15 cellular contexts compared by ENCODE assay signal in the genomic region with DNA sequence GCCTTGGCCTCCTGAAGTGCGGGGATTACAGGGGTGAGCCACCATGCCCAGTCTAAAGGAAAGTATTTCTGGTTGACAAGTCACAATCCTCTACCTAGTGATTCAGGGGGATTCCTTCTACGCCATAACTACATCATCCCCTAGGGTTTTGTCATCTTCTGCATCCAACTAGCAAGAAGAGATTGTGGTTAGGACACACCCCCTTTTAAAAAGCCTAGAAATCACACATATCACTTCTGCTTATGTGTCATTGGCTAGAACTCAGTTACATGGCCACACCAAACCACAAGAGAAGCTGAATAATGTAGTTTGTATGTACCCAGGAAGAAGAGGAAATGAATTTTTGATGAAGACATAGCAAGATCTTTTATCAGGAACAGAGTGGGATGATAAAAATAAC. TPM values are rescaled to one million over a fixed set of nuclear protein-coding genes. Genes with fewer than 3 reads are reported as not detected.
DNase-seq lines count a peak whose midpoint lies in the region; ATAC-seq and TF ChIP-seq lines count a peak whose summit lies in the region.
"Had no signal": no experiment of that assay in that cellular context is flagged by ENCODE, and none has a peak within 500 bp of the region (broad histone marks: within the 10 kb centered on the region; RNA-seq: fewer than 3 reads in every experiment).

No MANE protein-coding gene starts in this region.

- peak; percentile 83 for ATAC-seq in GM19351 (IDR thresholded peaks at IDR 0.05; ENCODE audit: unreplicated experiment)
- ATAC-seq in stimulated activated effector memory CD8-positive, alpha-beta T cell treated with anti-CD3 and anti-CD28 coated beads, Interleukin-12 subunit alpha, Interleukin-12 subunit beta, amount 100 ng/mL, for 72 hours: peak; percentile 91
- no peak for ATAC-seq in HG03457 (IDR thresholded peaks at IDR 0.05; ENCODE audit: unreplicated experiment)
- ATAC-seq: GM23338 had no signal

- no peak for TF ChIP-seq POLR2A in NB4 (IDR thresholded peaks at IDR 0.05; ENCODE audit: extremely low read depth, insufficient read length)

- TF ChIP-seq CTCF in NB4 (IDR thresholded peaks at IDR 0.05; ENCODE audit: low read depth, low read length) (no peak), chondrocyte (IDR thresholded peaks at IDR 0.05) (no peak)

- DNase-seq in NB4 (ENCODE audit: low read depth): peak; percentile 81
- no peak for DNase-seq in chondrocyte (ENCODE audit: low spot score)
- DNase-seq in stimulated activated effector memory CD8-positive, alpha-beta T cell treated with anti-CD3 and anti-CD28 coated beads, Interleukin-12 subunit alpha, Interleukin-12 subunit beta, amount 100 ng/mL, for 72 hours (ENCODE audit: low spot score in 2 of 2): no peak
- no peak for DNase-seq in activated effector memory CD4-positive, alpha-beta T cell treated with Interleukin-2 at 50 U/mL for 16 hours
- DNase-seq in NCI-H446 (lab: John Stamatoyannopoulos, UW): no peak
- DNase-seq: activated CD8-positive, alpha-beta memory T cell treated with anti-CD3 and anti-CD28 coated beads, Interleukin-2, amount 50 U/mL, for 48 hours; DMS79 treated with DMSO at 0.1 percent for 48 hours; NCI-H1092 treated with DMSO at 0.1 percent for 48 hours; NCI-H82; posterior cingulate gyrus had no signal

- H3K9me3 Mint-ChIP-seq in chondrocyte (ENCODE audit: low read depth): no peaks in the 10 kb centered on the region
- no peaks in the 10 kb centered on the region for H3K9me3 Mint-ChIP-seq in stimulated activated effector memory CD8-positive, alpha-beta T cell treated with anti-CD3 and anti-CD28 coated beads, Interleukin-12 subunit alpha, Interleukin-12 subunit beta, amount 100 ng/mL, for 72 hours
- H3K9me3 Mint-ChIP-seq: GM23338 had no signal

- H3K36me3 Mint-ChIP-seq in chondrocyte (ENCODE audit: low read depth): no peaks in the 10 kb centered on the region
- H3K36me3 Mint-ChIP-seq in stimulated activated effector memory CD8-positive, alpha-beta T cell treated with anti-CD3 and anti-CD28 coated beads, Interleukin-12 subunit alpha, Interleukin-12 subunit beta, amount 100 ng/mL, for 72 hours: no peaks in the 10 kb centered on the region

- no peak overlapping the region for H3K4me3 ChIP-seq in NB4 (ENCODE audit: low read depth, low read length)
- H3K4me3 ChIP-seq: cardiac muscle cell, GM23338, thoracic aorta had no signal

- no peaks in the 10 kb centered on the region for H3K27me3 Mint-ChIP-seq in chondrocyte (ENCODE audit: low read depth)

- no peak overlapping the region for H3K4me3 Mint-ChIP-seq in chondrocyte (ENCODE audit: unreplicated experiment)
- no peak overlapping the region for H3K4me3 Mint-ChIP-seq in stimulated activated effector memory CD8-positive, alpha-beta T cell treated with anti-CD3 and anti-CD28 coated beads, Interleukin-12 subunit alpha, Interleukin-12 subunit beta, amount 100 ng/mL, for 72 hours
- H3K4me3 Mint-ChIP-seq: GM23338 had no signal

- H3K4me1 Mint-ChIP-seq in chondrocyte (ENCODE audit: low read depth): peaks cover 6% of the 10 kb centered on the region
- H3K4me1 Mint-ChIP-seq in stimulated activated effector memory CD8-positive, alpha-beta T cell treated with anti-CD3 and anti-CD28 coated beads, Interleukin-12 subunit alpha, Interleukin-12 subunit beta, amount 100 ng/mL, for 72 hours: peaks cover 8% of the 10 kb centered on the region

- peak overlapping the region; percentile 17 for H3K27ac Mint-ChIP-seq in chondrocyte (ENCODE audit: unreplicated experiment)
- no peak overlapping the region for H3K27ac Mint-ChIP-seq in stimulated activated effector memory CD8-positive, alpha-beta T cell treated with anti-CD3 and anti-CD28 coated beads, Interleukin-12 subunit alpha, Interleukin-12 subunit beta, amount 100 ng/mL, for 72 hours
- H3K27ac Mint-ChIP-seq: GM23338 had no signal

RNA-seq across cellular contexts. Expression of a gene that starts 14.7 kb away (rescaled TPM):
- total RNA-seq in chondrocyte: 29.9 to 39.7 TPM (median 34.4 TPM) in 3 replicates
